8 cellular contexts compared by ENCODE assay signal in the genomic region with DNA sequence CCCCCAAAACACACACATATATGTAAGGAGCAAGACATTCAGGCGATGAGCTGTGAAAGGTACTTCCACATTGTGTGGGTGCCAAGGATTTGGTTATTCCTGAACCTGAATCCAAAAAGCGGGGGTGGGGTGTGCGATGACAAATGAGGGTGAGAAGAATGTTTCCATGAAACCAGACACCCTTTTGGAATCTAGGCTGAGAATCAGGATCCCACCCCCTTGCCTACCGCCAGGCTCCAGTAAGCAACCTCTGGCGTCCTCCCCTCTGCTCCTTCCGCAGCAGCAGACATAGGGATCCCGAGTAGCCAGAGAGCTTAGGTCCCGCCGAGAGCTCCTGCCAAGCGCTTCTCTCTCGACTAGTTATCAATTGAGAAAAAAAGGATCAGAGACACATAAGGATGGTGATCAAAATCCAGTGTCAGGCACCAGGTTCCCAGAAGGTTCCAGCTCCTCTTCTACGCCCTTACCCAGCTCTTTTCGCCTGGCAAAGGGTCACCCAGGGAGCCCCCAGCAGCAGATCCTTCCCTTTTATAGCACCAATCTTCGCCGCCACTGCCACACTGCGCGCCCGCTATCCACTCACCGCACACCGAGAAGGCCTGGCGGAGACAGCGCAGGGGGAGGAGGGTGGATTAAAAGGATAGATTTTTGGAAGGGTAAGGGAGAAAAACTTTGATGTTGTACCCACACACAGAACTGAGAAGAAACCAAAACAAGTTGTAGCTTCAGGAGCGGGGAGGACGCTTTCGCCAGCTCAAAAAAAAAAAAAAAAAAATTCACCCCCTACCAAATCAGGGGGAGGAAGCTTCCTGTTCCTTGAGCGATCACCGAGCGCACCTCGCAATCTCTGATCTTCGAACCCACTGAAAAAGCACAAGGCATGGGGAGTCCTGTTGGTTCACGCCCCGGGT.
DNase-seq lines count a peak whose midpoint lies in the region; TF ChIP-seq lines count a peak whose summit lies in the region.
"Not testable (repeated sequence)": the region's sequence is repeated elsewhere in the genome, so short reads cannot be mapped to it uniquely, and the experiment has no call there.

No MANE protein-coding gene starts in this region.

- not testable (repeated sequence) for H4K20me1 ChIP-seq in BLaER1; neural cell (ENCODE audit: insufficient read depth)

- DNase-seq in NOMO-1 treated with DMSO at 0.1 percent for 48 hours (lab: John Stamatoyannopoulos, UW; ENCODE audit: unreplicated experiment) (peak; percentile 56), dorsolateral prefrontal cortex (peak in 3 of 10 donors; percentile 18 to 36 (median 35))
- not testable (repeated sequence) for DNase-seq in activated T-helper 1 cell treated with anti-CD3 and anti-CD28 coated beads, Interleukin-12 subunit alpha, Interleukin-12 subunit beta, Interleukin-2, Interleukin-4 antibody, amounts not matched to agents 30 ng/mL and 10 ng/mL and 1 ng/mL, durations not matched to agents 14 hours and 24 hours and 36 hours (ENCODE audit: low spot score); iPS DF 6.9 (ENCODE audit: low read depth, low spot score); stomach

- H3K4me1 ChIP-seq in BLaER1; iPS DF 6.9 (ENCODE audit: control insufficient read depth, insufficient read depth, low read length): not testable (repeated sequence)
- peaks cover 0 to 17% (median 9%) of the 10 kb centered on the region in 4 donors for H3K4me1 ChIP-seq in stomach

- H3K27ac ChIP-seq in BLaER1; iPS DF 6.9 (ENCODE audit: low read length); stomach: not testable (repeated sequence)
- H3K27ac ChIP-seq in dorsolateral prefrontal cortex (peak overlapping the region in 18 of 59 donors; percentile 17 to 74 (median 45)), neural cell (ENCODE audit: low read length) (peak overlapping the region; percentile 28)

- not testable (repeated sequence) for H3K27ac Mint-ChIP-seq in IgD-negative memory B cell; activated T-helper 1 cell treated with anti-CD3 and anti-CD28 coated beads, Interleukin-12 subunit alpha, Interleukin-12 subunit beta, Interleukin-2, Interleukin-4 antibody, amounts not matched to agents 30 ng/mL and 10 ng/mL and 1 ng/mL, durations not matched to agents 14 hours and 24 hours and 36 hours

- not testable (repeated sequence) for H3K9me2 ChIP-seq in neural cell (ENCODE audit: insufficient read depth, low read length)

- TF ChIP-seq CTCF in dorsolateral prefrontal cortex (IDR thresholded peaks at IDR 0.05 in 54 of 56, conservative IDR thresholded peaks at IDR 0.05 in 2 of 56; ENCODE audit: low read depth in 1 of 56, partially characterized antibody in 56 of 56); neural cell (IDR thresholded peaks at IDR 0.05; ENCODE audit: poor library complexity, severe bottlenecking); stomach (IDR thresholded peaks at IDR 0.05): not testable (repeated sequence)

- peaks cover 29% of the 10 kb centered on the region for H3K27me3 Mint-ChIP-seq in IgD-negative memory B cell
- peaks cover 39% of the 10 kb centered on the region for H3K27me3 Mint-ChIP-seq in activated T-helper 1 cell treated with anti-CD3 and anti-CD28 coated beads, Interleukin-12 subunit alpha, Interleukin-12 subunit beta, Interleukin-2, Interleukin-4 antibody, amounts not matched to agents 30 ng/mL and 10 ng/mL and 1 ng/mL, durations not matched to agents 14 hours and 24 hours and 36 hours (ENCODE audit: insufficient read depth)

- peak overlapping the region; percentile 62 for H3K4me2 ChIP-seq in BLaER1
- not testable (repeated sequence) for H3K4me2 ChIP-seq in neural cell (ENCODE audit: low read length)

- TF ChIP-seq RAD21 in neural cell (conservative IDR thresholded peaks at IDR 0.05): not testable (repeated sequence)

- TF ChIP-seq POLR2A in stomach (IDR thresholded peaks at IDR 0.05): not testable (repeated sequence)

- not testable (repeated sequence) for H3F3A ChIP-seq in neural cell (ENCODE audit: insufficient read depth, low read length, poor library complexity, severe bottlenecking)

- not testable (repeated sequence) for H3K27me3 ChIP-seq in BLaER1; iPS DF 6.9 (ENCODE audit: control insufficient read depth, insufficient read depth, low read length); neural cell (ENCODE audit: insufficient read depth, low read depth, low read length)
- peaks cover 0 to 48% (median 14%) of the 10 kb centered on the region in 45 donors for H3K27me3 ChIP-seq in dorsolateral prefrontal cortex
- peaks cover 0 to 15% (median 10%) of the 10 kb centered on the region in 3 donors for H3K27me3 ChIP-seq in stomach

- not testable (repeated sequence) for H3K79me2 ChIP-seq in neural cell (replicated peaks; ENCODE audit: insufficient read depth, low read length)

- intact Hi-C loops in activated T-helper 1 cell treated with anti-CD3 and anti-CD28 coated beads, Interleukin-12 subunit alpha, Interleukin-12 subunit beta, Interleukin-2, Interleukin-4 antibody, amounts not matched to agents 30 ng/mL and 10 ng/mL and 1 ng/mL, durations not matched to agents 14 hours and 24 hours and 36 hours (cut with micrococcal nuclease); dorsolateral prefrontal cortex (cut with DNase I); stomach (cut with DNase I; ENCODE audit: low total_unique reads): not testable (repeated sequence)

- not testable (repeated sequence) for H3K9me3 Mint-ChIP-seq in IgD-negative memory B cell; activated T-helper 1 cell treated with anti-CD3 and anti-CD28 coated beads, Interleukin-12 subunit alpha, Interleukin-12 subunit beta, Interleukin-2, Interleukin-4 antibody, amounts not matched to agents 30 ng/mL and 10 ng/mL and 1 ng/mL, durations not matched to agents 14 hours and 24 hours and 36 hours

- not testable (repeated sequence) for TF ChIP-seq EP300 in neural cell (conservative IDR thresholded peaks at IDR 0.05; ENCODE audit: poor library complexity, severe bottlenecking); stomach (IDR thresholded peaks at IDR 0.05)

- H3K4me3 ChIP-seq in BLaER1 (peak overlapping the region; percentile 45), dorsolateral prefrontal cortex (peak overlapping the region; percentile 12 to 71 (median 49)), iPS DF 6.9 (ENCODE audit: low read length) (peak overlapping the region; percentile 36; the same call in 1 of the 2 replicates), stomach (peak overlapping the region; percentile 13 to 26 (median 18))
- H3K4me3 ChIP-seq in neural cell (ENCODE audit: low read length): not testable (repeated sequence)

- H3K9me3 ChIP-seq in BLaER1; iPS DF 6.9 (ENCODE audit: control insufficient read depth, insufficient read depth, low read length); neural cell (ENCODE audit: low read length); stomach: not testable (repeated sequence)

- H3K36me3 Mint-ChIP-seq in IgD-negative memory B cell; activated T-helper 1 cell treated with anti-CD3 and anti-CD28 coated beads, Interleukin-12 subunit alpha, Interleukin-12 subunit beta, Interleukin-2, Interleukin-4 antibody, amounts not matched to agents 30 ng/mL and 10 ng/mL and 1 ng/mL, durations not matched to agents 14 hours and 24 hours and 36 hours (ENCODE audit: low read depth): not testable (repeated sequence)

- H3K36me3 ChIP-seq in BLaER1; iPS DF 6.9 (ENCODE audit: control insufficient read depth, insufficient read depth, low read length); neural cell (ENCODE audit: insufficient read depth, low read length); stomach: not testable (repeated sequence)

- peak overlapping the region; percentile 56 for H2AFZ ChIP-seq in neural cell (ENCODE audit: low read depth, low read length)

- not testable (repeated sequence) for H3K4me1 Mint-ChIP-seq in IgD-negative memory B cell
- H3K4me1 Mint-ChIP-seq in activated T-helper 1 cell treated with anti-CD3 and anti-CD28 coated beads, Interleukin-12 subunit alpha, Interleukin-12 subunit beta, Interleukin-2, Interleukin-4 antibody, amounts not matched to agents 30 ng/mL and 10 ng/mL and 1 ng/mL, durations not matched to agents 14 hours and 24 hours and 36 hours (ENCODE audit: low read depth): peaks cover 15% of the 10 kb centered on the region

- H3K4me3 Mint-ChIP-seq in IgD-negative memory B cell: peak overlapping the region; percentile 6 to 81 (median 64)
- H3K4me3 Mint-ChIP-seq in activated T-helper 1 cell treated with anti-CD3 and anti-CD28 coated beads, Interleukin-12 subunit alpha, Interleukin-12 subunit beta, Interleukin-2, Interleukin-4 antibody, amounts not matched to agents 30 ng/mL and 10 ng/mL and 1 ng/mL, durations not matched to agents 14 hours and 24 hours and 36 hours: peak overlapping the region; percentile 56

- H3K9ac ChIP-seq in BLaER1: not testable (repeated sequence)
- H3K9ac ChIP-seq in neural cell (ENCODE audit: low read length): peak overlapping the region; percentile 56

- no CpG with 5 or more reads among the region's 32 CpGs for WGBS in iPS DF 6.9 (ENCODE audit: insufficient coverage, insufficient read length)
- WGBS in stomach, 5 donors: 3 to 11% (median 6%) methylated on average over 28 to 32 of the region's 32 CpGs
